1 cellular context compared by ENCODE assay signal in genomic region chr21:39159342-39160063, GRCh38.
TF ChIP-seq lines count a peak whose summit lies in the region.

No MANE protein-coding gene starts in this region.

TF ChIP-seq in K562, 482 proteins besides CTCF, POLR2A, EP300 and RAD21 (continued from another document):
- TF ChIP-seq ZNF830 (CRISPR knock-in tag; IDR thresholded peaks at IDR 0.05) (no peak), ZBTB43 (CRISPR knock-in tag; IDR thresholded peaks at IDR 0.05) (no peak), ATF1 (CRISPR knock-in tag; IDR thresholded peaks at IDR 0.05) (no peak), ATF1 (tag; IDR thresholded peaks at IDR 0.05) (no peak), BACH1 (tag; IDR thresholded peaks at IDR 0.05) (no peak), NONO (IDR thresholded peaks at IDR 0.05; ENCODE audit: low read depth in 2 of 2, low read length in 1 of 2) (no peak), MTA3 (IDR thresholded peaks at IDR 0.05; ENCODE audit: borderline replicate concordance) (no peak), KDM4B (IDR thresholded peaks at IDR 0.05; ENCODE audit: borderline replicate concordance in 2 of 2, low read depth in 1 of 2) (no peak), ESRRA (IDR thresholded peaks at IDR 0.05; ENCODE audit: borderline replicate concordance, low read depth) (no peak), SRSF1 (IDR thresholded peaks at IDR 0.05; ENCODE audit: low read depth, low read length) (no peak), ZNF57 (CRISPR knock-in tag; IDR thresholded peaks at IDR 0.05) (no peak), RBM17 (IDR thresholded peaks at IDR 0.05; ENCODE audit: borderline replicate concordance, low read depth, low read length) (no peak), ZNF212 (CRISPR knock-in tag; IDR thresholded peaks at IDR 0.05) (no peak), SMAD3 (CRISPR knock-in tag; conservative IDR thresholded peaks at IDR 0.05) (no peak), ZC3H8 (IDR thresholded peaks at IDR 0.05) (no peak), THRAP3 (IDR thresholded peaks at IDR 0.05; ENCODE audit: borderline replicate concordance) (no peak), ZNF655 (CRISPR knock-in tag; IDR thresholded peaks at IDR 0.05) (no peak)
- TF ChIP-seq, protein P1, sequence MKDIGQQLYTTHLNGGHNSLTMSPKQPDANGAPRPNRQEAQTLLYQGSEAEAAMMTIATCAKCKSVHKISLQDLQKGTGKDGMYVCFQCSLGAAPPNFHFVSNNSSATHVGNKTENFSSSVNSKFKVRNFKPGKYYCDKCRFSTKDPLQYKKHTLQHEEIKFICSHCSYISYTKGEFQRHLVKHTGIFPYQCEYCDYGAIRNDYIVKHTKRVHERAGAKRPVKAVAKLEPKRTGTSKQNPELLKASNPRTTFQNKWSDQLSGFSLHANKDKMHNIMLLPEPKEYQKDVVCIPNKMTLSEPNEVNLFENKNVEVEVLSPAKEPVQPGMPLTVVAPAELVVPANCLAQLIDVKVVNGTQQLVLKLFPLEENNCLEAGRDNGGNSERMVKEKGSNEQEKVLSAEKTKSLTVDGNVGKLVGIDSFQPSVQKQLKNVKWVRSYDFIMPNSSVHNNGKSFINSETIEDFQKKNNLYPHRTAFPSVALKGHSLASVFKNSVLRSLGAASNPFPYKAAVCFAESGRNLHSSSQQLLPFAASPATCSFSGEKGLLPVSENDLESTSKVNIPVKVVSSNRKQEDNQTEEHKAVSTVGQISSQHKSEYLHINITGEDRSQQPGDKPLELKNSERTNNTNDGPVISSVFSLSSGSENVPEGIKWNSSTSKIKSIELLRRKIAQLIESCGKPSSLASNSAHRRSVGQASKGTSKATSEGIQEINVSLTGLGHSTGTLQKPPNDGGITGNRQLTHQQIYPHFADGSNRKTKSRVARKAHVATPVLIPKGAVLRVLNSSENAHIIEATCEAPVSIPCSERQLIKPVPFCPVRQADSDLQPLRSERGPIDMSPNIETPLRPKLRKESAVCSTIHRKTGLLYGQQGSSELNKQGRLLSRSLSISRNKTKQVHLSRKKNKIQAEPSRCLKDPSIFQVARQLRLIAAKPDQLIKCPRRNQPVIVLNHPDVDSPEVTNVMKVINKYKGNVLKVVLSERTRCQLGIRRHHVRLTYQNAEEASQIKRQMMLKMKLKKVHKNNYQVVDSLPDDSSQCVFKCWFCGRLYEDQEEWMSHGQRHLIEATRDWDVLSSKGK (CRISPR knock-in tag; IDR thresholded peaks at IDR 0.05) = no peak
